In genomic region chr1:179816196-179816960, GRCh38 we compare ENCODE assay signal across 11 cellular contexts.
DNase-seq lines count a peak whose midpoint lies in the region; ATAC-seq and TF ChIP-seq lines count a peak whose summit lies in the region.
"Had no signal": no experiment of that assay in that cellular context is flagged by ENCODE, and none has a peak within 500 bp of the region (broad histone marks: within the 10 kb centered on the region; RNA-seq: fewer than 3 reads in every experiment).

No MANE protein-coding gene starts in this region.

- H3K27ac Mint-ChIP-seq in CD8-positive, alpha-beta memory T cell, result peak overlapping the region in 1 of 8 donors; percentile 17
- H3K27ac Mint-ChIP-seq in chondrocyte (ENCODE audit: unreplicated experiment), result no peak overlapping the region
- H3K27ac Mint-ChIP-seq in naive B cell, result peak overlapping the region in 1 of 6 donors; percentile 62
- no peak overlapping the region for H3K27ac Mint-ChIP-seq in natural killer cell

- peaks cover 15 to 22% (median 16%) of the 10 kb centered on the region in 3 donors for H3K4me1 Mint-ChIP-seq in CD8-positive, alpha-beta memory T cell
- peaks cover 17% of the 10 kb centered on the region for H3K4me1 Mint-ChIP-seq in chondrocyte (ENCODE audit: low read depth)
- peaks cover 16 to 22% (median 17%) of the 10 kb centered on the region in 3 donors for H3K4me1 Mint-ChIP-seq in naive B cell
- H3K4me1 Mint-ChIP-seq in natural killer cell, result peaks cover 15 to 16% of the 10 kb centered on the region in 2 donors

- ATAC-seq in naive B cell (ENCODE audit: low read depth in 2 of 2), result no peak
- ATAC-seq in HG02938 (IDR thresholded peaks at IDR 0.05; ENCODE audit: unreplicated experiment), result no peak
- ATAC-seq in GM19395 (IDR thresholded peaks at IDR 0.05; ENCODE audit: unreplicated experiment), result no peak
- no peak for ATAC-seq in natural killer cell
- ATAC-seq: left colon had no signal

- no peak overlapping the region for H3K27ac ChIP-seq in CD8-positive, alpha-beta memory T cell (ENCODE audit: low read depth, low read length)
- H3K27ac ChIP-seq in RWPE1, result no peak overlapping the region

- intact Hi-C loops in natural killer cell (cut with micrococcal nuclease), result no loop called here

- H3K4me3 Mint-ChIP-seq in CD8-positive, alpha-beta memory T cell, result peak overlapping the region; percentile 52 to 99 (median 95)
- H3K4me3 Mint-ChIP-seq in chondrocyte (ENCODE audit: unreplicated experiment) (no peak overlapping the region), naive B cell (peak overlapping the region in 6 of 8 donors; percentile 89 to 94 (median 92)), natural killer cell (no peak overlapping the region)

- H3K9me3 Mint-ChIP-seq in CD8-positive, alpha-beta memory T cell, result peaks cover 0 to 1% (median 0%) of the 10 kb centered on the region in 5 donors
- H3K9me3 Mint-ChIP-seq in chondrocyte (ENCODE audit: low read depth), result no peaks in the 10 kb centered on the region
- H3K9me3 Mint-ChIP-seq in naive B cell, result no peaks in the 10 kb centered on the region
- no peaks in the 10 kb centered on the region for H3K9me3 Mint-ChIP-seq in natural killer cell

- H3K36me3 Mint-ChIP-seq in CD8-positive, alpha-beta memory T cell, result no peaks in the 10 kb centered on the region
- H3K36me3 Mint-ChIP-seq in chondrocyte (ENCODE audit: low read depth) (no peaks in the 10 kb centered on the region), naive B cell (no peaks in the 10 kb centered on the region), natural killer cell (no peaks in the 10 kb centered on the region)

- no peaks in the 10 kb centered on the region for H3K27me3 ChIP-seq in CD8-positive, alpha-beta memory T cell (ENCODE audit: insufficient read depth, low read length, poor library complexity, severe bottlenecking)
- peaks cover 17% of the 10 kb centered on the region for H3K27me3 ChIP-seq in H7 (ENCODE audit: control insufficient read depth, insufficient read depth, low read length)

- no peak for DNase-seq in CD8-positive, alpha-beta memory T cell
- DNase-seq in H7, result peak; percentile 74
- peak; percentile 51 for DNase-seq in chondrocyte (ENCODE audit: low spot score)
- no peak for DNase-seq in naive B cell
- no peak for DNase-seq in RWPE1 (ENCODE audit: low spot score)
- no peak for DNase-seq in natural killer cell
- DNase-seq: activated CD8-positive, alpha-beta memory T cell treated with anti-CD3 and anti-CD28 coated beads, Interleukin-2, amount 50 U/mL, for 4 hours; effector CD8-positive, alpha-beta T cell had no signal

- no peaks in the 10 kb centered on the region for H3K36me3 ChIP-seq in CD8-positive, alpha-beta memory T cell (ENCODE audit: insufficient read depth, low read length)
- H3K36me3 ChIP-seq in H7 (replicated peaks; ENCODE audit: control insufficient read depth, insufficient read depth, low read length), result no peaks in the 10 kb centered on the region

- no peak overlapping the region for H3K4me3 ChIP-seq in CD8-positive, alpha-beta memory T cell (ENCODE audit: low read length)
- H3K4me3 ChIP-seq in H7 (ENCODE audit: insufficient read depth, low read depth, low read length), result no peak overlapping the region

- TF ChIP-seq CTCF in chondrocyte (IDR thresholded peaks at IDR 0.05) (no peak), RWPE1 (conservative IDR thresholded peaks at IDR 0.05; ENCODE audit: low read depth) (no peak), natural killer cell (IDR thresholded peaks at IDR 0.05) (no peak)

- peaks cover 5 to 9% of the 10 kb centered on the region in 2 donors for H3K27me3 Mint-ChIP-seq in CD8-positive, alpha-beta memory T cell
- H3K27me3 Mint-ChIP-seq in chondrocyte (ENCODE audit: low read depth) (peaks cover 13% of the 10 kb centered on the region), naive B cell (peaks cover 10 to 55% (median 38%) of the 10 kb centered on the region in 3 donors), natural killer cell (ENCODE audit: low read depth in 2 of 2) (peaks cover 18 to 19% of the 10 kb centered on the region in 2 donors)

- POLR2A ChIA-PET in CD8-positive, alpha-beta memory T cell (lab: Charles Lee), result no interaction called here
- POLR2A ChIA-PET in RWPE1 (lab: Yijun Ruan, JAX; ENCODE audit: low non-redundant PET), result no interaction called here

- H3K4me1 ChIP-seq in CD8-positive, alpha-beta memory T cell (ENCODE audit: insufficient read depth, low read length), result peaks cover 17% of the 10 kb centered on the region

- CTCF ChIA-PET in CD8-positive, alpha-beta memory T cell (lab: Charles Lee), result interaction anchor here (2.8 to 4.2 kb wide), 2 partner anchors 10 to 111 kb away, joined by 23 to 70 read pairs; no protein-coding TSS in a partner anchor
- CTCF ChIA-PET in RWPE1 (lab: Yijun Ruan, JAX), result interaction anchor here (0.5 to 2.3 kb wide), 4 partner anchors 77 to 847 kb away, joined by 3 to 40 read pairs (median 3); no protein-coding TSS in a partner anchor

- H3K9me3 ChIP-seq in CD8-positive, alpha-beta memory T cell (ENCODE audit: low read length), result no peaks in the 10 kb centered on the region

Comparison
In these comparisons a context has a peak if more than half of its experiments do, and no peak if none do; other contexts are left out.
1. DNase-seq: peak in H7 (single experiment) and chondrocyte (single experiment); none in CD8-positive, alpha-beta memory T cell (0 of 5), naive B cell (single experiment), RWPE1 (single experiment) and natural killer cell (single experiment).
2. H3K4me3 Mint-ChIP-seq: peak in CD8-positive, alpha-beta memory T cell (7 of 7) and naive B cell (6 of 8); none in chondrocyte (single experiment) and natural killer cell (single experiment).